7 cellular contexts compared by ENCODE assay signal in genomic region chr12:106219043-106219442, GRCh38.
"Had no signal": no experiment of that assay in that cellular context is flagged by ENCODE, and none has a peak within 500 bp of the region (broad histone marks: within the 10 kb centered on the region; RNA-seq: fewer than 3 reads in every experiment).

No MANE protein-coding gene starts in this region.

- H3K27ac ChIP-seq: GM23248 had no signal

- DNase-seq: GM23248, GOT3, H7 had no signal

- H3K27ac Mint-ChIP-seq: IgD-negative memory B cell had no signal

- H3K36me3 Mint-ChIP-seq: IgD-negative memory B cell had no signal

- H2AFZ ChIP-seq: GM23248 had no signal

- H3K36me3 ChIP-seq: HAP-1 had no signal

- ATAC-seq: HCT116 had no signal

- H3K4me3 ChIP-seq: GM23248, HAP-1 had no signal

- FAIRE-seq: HTR-8/SVneo had no signal

- H3K9ac ChIP-seq: GM23248 had no signal

- H3K4me3 Mint-ChIP-seq: IgD-negative memory B cell had no signal
